ENCODE assay signal across 9 cellular contexts in genomic region chr4:112031712-112032328, GRCh38.
A peak's percentile ranks its signal among the peaks of the same experiment; 100 is the strongest.
DNase-seq lines count a peak whose midpoint lies in the region; ATAC-seq and TF ChIP-seq lines count a peak whose summit lies in the region.
"Had no signal": no experiment of that assay in that cellular context is flagged by ENCODE, and none has a peak within 500 bp of the region (broad histone marks: within the 10 kb centered on the region; RNA-seq: fewer than 3 reads in every experiment).

No MANE protein-coding gene starts in this region.

- no peaks in the 10 kb centered on the region for H3K36me3 ChIP-seq in lower lobe of right lung

- intact Hi-C loops in lower lobe of right lung (cut with DNase I), result no loop called here

- DNase-seq in AG09309 (ENCODE audit: low read depth) (peak; percentile 24), NCI-H226 (peak; percentile 8), cardiac fibroblast (ENCODE audit: low read depth in 2 of 2) (peak; percentile 70 to 77), lower lobe of right lung (no peak), GOT3 (lab: John Stamatoyannopoulos, UW) (no peak)

- H3K27ac ChIP-seq in lower lobe of right lung, result no peak overlapping the region
- H3K27ac ChIP-seq: skin epidermis had no signal

- H3K4me1 ChIP-seq in lower lobe of right lung, result no peaks in the 10 kb centered on the region

- peak; percentile 75 for ATAC-seq in HG02870 (IDR thresholded peaks at IDR 0.05; ENCODE audit: unreplicated experiment)
- ATAC-seq in lower lobe of right lung, result peak; percentile 37 to 49
- ATAC-seq in GM19455 (IDR thresholded peaks at IDR 0.05; ENCODE audit: unreplicated experiment), result no peak

- no peaks in the 10 kb centered on the region for H3K9me3 ChIP-seq in lower lobe of right lung

- peak; percentile 65 for TF ChIP-seq CTCF in AG09309 (IDR thresholded peaks at IDR 0.05; ENCODE audit: control insufficient read depth, insufficient read depth, low read depth, low read length, missing control alignments)
- peak; percentile 54 for TF ChIP-seq CTCF in GM12873 (IDR thresholded peaks at IDR 0.05; ENCODE audit: insufficient read depth, low read depth, low read length, missing control alignments)
- TF ChIP-seq CTCF in cardiac fibroblast (IDR thresholded peaks at IDR 0.05; ENCODE audit: low read depth, low read length), result peak; percentile 64
- TF ChIP-seq CTCF in lower lobe of right lung (IDR thresholded peaks at IDR 0.05), result peak; percentile 50

- peaks cover 8% of the 10 kb centered on the region for H3K27me3 ChIP-seq in lower lobe of right lung (ENCODE audit: low read depth)

- H3K4me3 ChIP-seq in AG09309 (ENCODE audit: control insufficient read depth, low read depth, low read length) (no peak overlapping the region), cardiac fibroblast (replicated peaks in 1 of 2; ENCODE audit: low read depth in 2 of 2, low read length in 2 of 2) (no peak overlapping the region), lower lobe of right lung (no peak overlapping the region)
- H3K4me3 ChIP-seq: skin epidermis had no signal

Comparison
In these comparisons a context has a peak if more than half of its experiments do, and no peak if none do; other contexts are left out.
1. DNase-seq: peak in AG09309 (single experiment), NCI-H226 (single experiment) and cardiac fibroblast (2 of 2); none in lower lobe of right lung (single experiment) and GOT3 (single experiment).
2. Peak in every context shown above with its lines, with median percentiles within 50 percentile points of each other: CTCF ChIP-seq.